In genomic region chr6:137688230-137688971, GRCh38 we compare ENCODE assay signal across 16 cellular contexts.
"Had no signal": no experiment of that assay in that cellular context is flagged by ENCODE, and none has a peak within 500 bp of the region (broad histone marks: within the 10 kb centered on the region; RNA-seq: fewer than 3 reads in every experiment).

No MANE protein-coding gene starts in this region.

- H3K4me1 ChIP-seq: pancreas, SJSA1 had no signal

- H3K4me3 Mint-ChIP-seq: activated naive CD4-positive, alpha-beta T cell treated with anti-CD3 and anti-CD28 coated beads for 36 hours; endodermal cell; naive B cell; WTC11 had no signal

- FAIRE-seq: islet of Langerhans, pancreas, TTC549 had no signal

- H3K27me3 ChIP-seq: cardiac muscle cell, gastroesophageal sphincter, pancreas, SJSA1, transverse colon had no signal

- H3K27ac Mint-ChIP-seq: activated naive CD4-positive, alpha-beta T cell treated with anti-CD3 and anti-CD28 coated beads for 36 hours; activated T-helper 2 cell treated with anti-CD3 and anti-CD28 coated beads, Interferon-gamma antibody, Interleukin-2, Interleukin-4, amounts not matched to agents 10 μg/mL and 5 μg/mL and 100 μg/mL, durations not matched to agents 14 hours and 24 hours and 36 hours; endodermal cell; naive B cell; WTC11 had no signal

- H3K4me1 Mint-ChIP-seq: endodermal cell, naive B cell, WTC11 had no signal

- H3K36me3 ChIP-seq: cardiac muscle cell, gastroesophageal sphincter, pancreas, SJSA1, transverse colon had no signal

- DNase-seq: activated CD8-positive, alpha-beta memory T cell treated with anti-CD3 and anti-CD28 coated beads, Interleukin-2, amount 50 U/mL, for 4 hours; activated naive CD4-positive, alpha-beta T cell treated with anti-CD3 and anti-CD28 coated beads for 36 hours; endodermal cell; erythroblast; mammary epithelial cell; naive B cell; pancreas; stimulated activated CD4-positive, alpha-beta T cell treated with anti-CD3 and anti-CD28 coated beads, Interleukin-2, amount 100 ng/mL, for 24 hours; transverse colon had no signal

- H3K9me3 Mint-ChIP-seq: activated naive CD4-positive, alpha-beta T cell treated with anti-CD3 and anti-CD28 coated beads for 36 hours; endodermal cell; naive B cell had no signal

- H3K9me3 ChIP-seq: gastroesophageal sphincter, pancreas, SJSA1, transverse colon had no signal

- H3K27ac ChIP-seq: cardiac muscle cell, gastroesophageal sphincter, pancreas, SJSA1, transverse colon had no signal

- H3K36me3 Mint-ChIP-seq: naive B cell, WTC11 had no signal

- ATAC-seq: gastroesophageal sphincter, pancreas, WTC11 had no signal

- H3K4me3 ChIP-seq: cardiac muscle cell, gastroesophageal sphincter, pancreas, SJSA1, transverse colon had no signal
